Comparison of ENCODE assay signal across 12 cellular contexts in genomic region chr14:75549169-75549568, GRCh38. TPM values are rescaled to one million over a fixed set of nuclear protein-coding genes. Genes with fewer than 3 reads are reported as not detected.
DNase-seq lines count a peak whose midpoint lies in the region; ATAC-seq, FAIRE-seq and TF ChIP-seq lines count a peak whose summit lies in the region.
"Had no signal": no experiment of that assay in that cellular context is flagged by ENCODE, and none has a peak within 500 bp of the region (broad histone marks: within the 10 kb centered on the region; RNA-seq: fewer than 3 reads in every experiment).

No MANE protein-coding gene starts in this region.

- 2% methylated on average over 5 of the region's 5 CpGs for WGBS in GM12878 (ENCODE audit: insufficient coverage, insufficient replicate concordance, low lambda C conversion rate, missing lambda C conversion rate)

- peaks cover 8 to 16% of the 10 kb centered on the region in 2 experiments; a peak in 3 of 4 replicates for H3K36me3 ChIP-seq in GM12878 (ENCODE audit: control insufficient read depth in 2 of 2, insufficient read depth in 2 of 2, low read length in 1 of 2)

- POLR2A ChIA-PET in GM12878 (lab: Charles Lee) = interaction anchor here (0.6 to 2.9 kb wide), 14 partner anchors 9 to 111 kb away, joined by 3 to 17 read pairs (median 5); partner anchors contain the start of genes ERG28 and TTLL5

- H3K4me3 ChIP-seq in GM12864 (ENCODE audit: low read depth, low read length) (no peak overlapping the region), GM12878 (no peak overlapping the region; the same call in 1 of the 2 replicates)

- peak; percentile 7; the same call in 1 of the 2 replicates for TF ChIP-seq RAD21 in GM12878 (IDR thresholded peaks at IDR 0.05; ENCODE audit: insufficient read depth, low read depth, low read length)

- ATAC-seq in GM19324 (IDR thresholded peaks at IDR 0.05; ENCODE audit: low FRiP score, unreplicated experiment) = peak; percentile 55
- ATAC-seq in HG03066 (IDR thresholded peaks at IDR 0.05; ENCODE audit: low read depth, unreplicated experiment) = peak; percentile 63
- ATAC-seq in GM12878 = peak; percentile 87
- ATAC-seq in GM21526 (IDR thresholded peaks at IDR 0.05; ENCODE audit: low FRiP score, unreplicated experiment) = no peak

- in situ Hi-C loops in GM12878 (cut with MboI) = loop anchor here (25.0 kb wide), 1 partner anchor 1787 kb away; a partner anchor contains a TSS

- H3K4me1 Mint-ChIP-seq in nephron progenitor cell = peaks cover 6% of the 10 kb centered on the region

- DNase-seq in GM12864 (ENCODE audit: low read depth) (peak; percentile 68), GM12878 (ENCODE audit: low read depth, low spot score) (peak; percentile 79), cerebellar cortex (ENCODE audit: low spot score) (no peak), nephron progenitor cell (no peak), NCI-H345 (lab: John Stamatoyannopoulos, UW) (no peak)
- DNase-seq: activated effector memory CD4-positive, alpha-beta T cell treated with Interleukin-2 at 50 U/mL for 16 hours; DMS79; NCI-H2171 treated with DMSO at 0.1 percent for 48 hours had no signal

- RAD21 ChIA-PET in GM12878 (lab: Charles Lee; ENCODE audit: unreplicated experiment) = interaction anchor here (0.7 to 3.2 kb wide), 11 partner anchors 9 to 57 kb away, joined by 3 to 38 read pairs (median 6); partner anchors contain the start of gene BATF

- no peak overlapping the region for H3K27ac Mint-ChIP-seq in nephron progenitor cell

- H3K4me1 ChIP-seq in GM12878 (ENCODE audit: control insufficient read depth, insufficient read depth, low read length) = peaks cover 23% of the 10 kb centered on the region

- FAIRE-seq in GM12878 (lab: Jason Lieb, UNC) = peak; percentile 89

- peaks cover 8% of the 10 kb centered on the region for H3K27me3 Mint-ChIP-seq in nephron progenitor cell (ENCODE audit: low read depth, poor library complexity)

- TF ChIP-seq POLR2A in GM12878 (IDR thresholded peaks at IDR 0.05; ENCODE audit: low read depth, low read length) = no peak

- peak in 1 of 2 experiments; percentile 49; a peak in 1 of 4 replicates for TF ChIP-seq EP300 in GM12878 (IDR thresholded peaks at IDR 0.05; ENCODE audit: borderline replicate concordance in 1 of 2, control insufficient read depth in 1 of 2, low read depth in 2 of 2, low read length in 2 of 2)

- H2AFZ ChIP-seq in GM12878 (ENCODE audit: control insufficient read depth, low read depth, low read length) = no peak overlapping the region

- H3K9ac ChIP-seq in GM12878 (ENCODE audit: control insufficient read depth, insufficient read depth, low read length) = peak overlapping the region; percentile 10; the same call in 1 of the 2 replicates

- no TSS peak for BruUV-seq in GM12878 (replicated peaks; lab: Mats Ljungman, UMichigan)

- no peaks in the 10 kb centered on the region for H3K9me3 Mint-ChIP-seq in nephron progenitor cell

- no peaks in the 10 kb centered on the region; the same call in 1 of the 2 replicates for H4K20me1 ChIP-seq in GM12878 (ENCODE audit: control insufficient read depth, insufficient read depth)

- no peak for TF ChIP-seq CTCF in GM12864 (IDR thresholded peaks at IDR 0.05; ENCODE audit: low read depth, low read length, missing control alignments)
- no peak for TF ChIP-seq CTCF in GM12878 (IDR thresholded peaks at IDR 0.05 in 2 of 3, conservative IDR thresholded peaks at IDR 0.05 in 1 of 3; ENCODE audit: control insufficient read depth in 2 of 3, extremely low read depth in 1 of 3, insufficient read depth in 1 of 3, low read depth in 3 of 3, low read length in 3 of 3)
- TF ChIP-seq CTCF in nephron progenitor cell (IDR thresholded peaks at IDR 0.05) = no peak

- H3K4me3 Mint-ChIP-seq in nephron progenitor cell = no peak overlapping the region

- H3K36me3 Mint-ChIP-seq in nephron progenitor cell (ENCODE audit: low read depth) = no peaks in the 10 kb centered on the region

- intact Hi-C loops in GM12878 (cut with micrococcal nuclease; ENCODE audit: unreplicated experiment) = loop anchor here (1.0 to 10.0 kb wide), 2 partner anchors 9 to 54 kb away; no protein-coding TSS in a partner anchor

- SMC1A ChIA-PET in GM12878 (lab: Charles Lee; ENCODE audit: uncharacterized antibody, unreplicated experiment) = interaction anchor here (0.7 to 13.7 kb wide), 14 partner anchors 9 to 244 kb away, joined by 3 to 257 read pairs (median 6); partner anchors contain the start of gene BATF

- no peaks in the 10 kb centered on the region for H3K27me3 ChIP-seq in GM12878 (replicated peaks in 1 of 2; ENCODE audit: control insufficient read depth in 2 of 2, insufficient read depth in 2 of 2, low read length in 1 of 2)

- H3K79me2 ChIP-seq in GM12878 (ENCODE audit: control insufficient read depth, insufficient read depth, low read length) = peaks cover 14% of the 10 kb centered on the region

- H3K4me2 ChIP-seq in GM12878 (ENCODE audit: control insufficient read depth, insufficient read depth) = peak overlapping the region; percentile 36

- peak overlapping the region; percentile 53 for H3K27ac ChIP-seq in GM12878 (ENCODE audit: control insufficient read depth, insufficient read depth)

- CTCF ChIA-PET in GM12878 (lab: Yijun Ruan, JAX) = interaction anchor here (0.8 to 25.9 kb wide), 11 partner anchors 9 to 107 kb away, joined by 3 to 481 read pairs (median 5); partner anchors contain the start of gene BATF

- no peaks in the 10 kb centered on the region for H3K9me3 ChIP-seq in GM12878 (replicated peaks; ENCODE audit: control insufficient read depth, insufficient read depth, low read length)

TF ChIP-seq in GM12878, 131 proteins besides CTCF, POLR2A, EP300 and RAD21 (continues in another document):
- TF ChIP-seq CREB1 (IDR thresholded peaks at IDR 0.05; ENCODE audit: low read depth) (no peak), GATAD2B (conservative IDR thresholded peaks at IDR 0.05; ENCODE audit: low read depth) (0 out of 2 replicates have a peak, but pooled peaks have one; percentile 29), MEF2A (IDR thresholded peaks at IDR 0.05; ENCODE audit: insufficient read depth, low read depth, low read length) (no peak), BMI1 (IDR thresholded peaks at IDR 0.05; ENCODE audit: borderline replicate concordance) (no peak), E2F8 (IDR thresholded peaks at IDR 0.05; ENCODE audit: low read depth, partially characterized antibody) (no peak)

RNA-seq across cellular contexts. Expression of gene BATF, which starts 26.9 kb away (rescaled TPM):
- total RNA-seq in GM12878 (2013; cell fraction: nucleolus; rRNA removed) = 55.3 and 58.4 TPM in 2 replicates
- total RNA-seq in GM12878 (2014; rRNA removed) (153 and 158 TPM in 2 replicates), GM12878 (2014; rRNA removed; fragmentation: Illumina TruSeq; extraction: Trizol) (94.0 and 99.6 TPM in 2 replicates), GM12878 (2021) (99.8 and 107 TPM in 2 replicates)
- 105 TPM for polyA plus RNA-seq in GM12878 (2011; ENCODE audit: low read depth)
- polyA plus RNA-seq in GM12878 (2011; rRNA removed) (53.9 and 98.3 TPM in 2 replicates), GM12878 (2014; fragmentation: Illumina TruSeq; extraction: Trizol) (30.7 and 93.4 TPM in 2 replicates), GM12878 (2014; fragmentation: Nextera tagmentation; extraction: Ambion mirVana) (10 to 100 TPM in 1 of 2 experiments, 1 to 10 TPM in 1; 10.0 to 30.9 TPM), GM12878 (2014; rRNA removed) (147 and 176 TPM in 2 replicates), GM12878 (2016; fragmentation: Nextera tagmentation; extraction: Ambion mirVana) (100 to 1,000 TPM; 133 to 154 TPM)
- 136 and 190 TPM in 2 replicates for polyA plus RNA-seq in GM12878 (2011; cell fraction: cytosol; rRNA removed)
- polyA plus RNA-seq in GM12878 (2011; cell fraction: nucleus; rRNA removed) = 87.8 and 92.3 TPM in 2 replicates
- polyA plus RNA-seq in GM12878 (2012) = 86.3 and 91.1 TPM in 2 replicates
- 18.5 and 50.6 TPM in 2 replicates for polyA minus RNA-seq in GM12878 (2011; rRNA and poly(A)+ RNA removed)
- polyA minus RNA-seq in GM12878 (2011; cell fraction: cytosol; rRNA and poly(A)+ RNA removed) = 21.5 and 22.8 TPM in 2 replicates
- polyA minus RNA-seq in GM12878 (2011; cell fraction: nucleus; rRNA and poly(A)+ RNA removed) = 22.0 and 37.2 TPM in 2 replicates
- total RNA-seq: osteocyte had no signal

RNA-seq across cellular contexts. Expression of gene FLVCR2, which starts 29.3 kb away (rescaled TPM):
- total RNA-seq in GM12878 (2013; cell fraction: nucleolus; rRNA removed) = 10.7 and 13.0 TPM in 2 replicates
- 0.98 and 1.8 TPM in 2 replicates for total RNA-seq in GM12878 (2014; rRNA removed)
- 1.2 and 1.8 TPM in 2 replicates for total RNA-seq in GM12878 (2014; rRNA removed; fragmentation: Illumina TruSeq; extraction: Trizol)
- 1.7 and 3.7 TPM in 2 replicates for total RNA-seq in GM12878 (2021)
- polyA plus RNA-seq in GM12878 (2011; ENCODE audit: low read depth) = 0.88 TPM
- polyA plus RNA-seq in GM12878 (2011; rRNA removed) = 2.9 and 3.1 TPM in 2 replicates
- 1.5 and 1.8 TPM in 2 replicates for polyA plus RNA-seq in GM12878 (2011; cell fraction: cytosol; rRNA removed)
- 2.6 and 2.8 TPM in 2 replicates for polyA plus RNA-seq in GM12878 (2011; cell fraction: nucleus; rRNA removed)
- 1.1 and 1.8 TPM in 2 replicates for polyA plus RNA-seq in GM12878 (2012)
- 1.8 and 2.2 TPM in 2 replicates for polyA plus RNA-seq in GM12878 (2014; fragmentation: Illumina TruSeq; extraction: Trizol)
- polyA plus RNA-seq in GM12878 (2014; fragmentation: Nextera tagmentation; extraction: Ambion mirVana) = under 1 TPM; 0.24 to 0.47 TPM
- polyA plus RNA-seq in GM12878 (2014; rRNA removed) = 1.0 and 1.4 TPM in 2 replicates
- 1 to 10 TPM; 1.0 to 1.8 TPM for polyA plus RNA-seq in GM12878 (2016; fragmentation: Nextera tagmentation; extraction: Ambion mirVana)
- 2.6 and 4.5 TPM in 2 replicates for polyA minus RNA-seq in GM12878 (2011; rRNA and poly(A)+ RNA removed)
- 0.62 and 1.7 TPM in 2 replicates for polyA minus RNA-seq in GM12878 (2011; cell fraction: cytosol; rRNA and poly(A)+ RNA removed)
- 2.3 and 3.1 TPM in 2 replicates for polyA minus RNA-seq in GM12878 (2011; cell fraction: nucleus; rRNA and poly(A)+ RNA removed)

Comparison
In these comparisons a context has a peak if more than half of its experiments do, and no peak if none do; other contexts are left out.
1. DNase-seq: peak in GM12864 (single experiment) and GM12878 (single experiment); none in cerebellar cortex (single experiment), nephron progenitor cell (single experiment) and NCI-H345 (single experiment).